In genomic region chr3:18351823-18352744, GRCh38 we compare ENCODE assay signal across 10 cellular contexts.
DNase-seq lines count a peak whose midpoint lies in the region; ATAC-seq and TF ChIP-seq lines count a peak whose summit lies in the region.
"Had no signal": no experiment of that assay in that cellular context is flagged by ENCODE, and none has a peak within 500 bp of the region (broad histone marks: within the 10 kb centered on the region; RNA-seq: fewer than 3 reads in every experiment).

No MANE protein-coding gene starts in this region.

- peak in 1 of 2 donors; percentile 13 for ATAC-seq in activated naive CD4-positive, alpha-beta T cell treated with anti-CD3 and anti-CD28 coated beads, Interleukin-2, amount 50 U/mL, for 72 hours

- TF ChIP-seq CTCF in progenitor cell of endocrine pancreas (IDR thresholded peaks at IDR 0.05; ENCODE audit: unreplicated experiment) (no peak), thyroid gland (IDR thresholded peaks at IDR 0.05) (no peak)

- H3K9me3 ChIP-seq in thyroid gland, result no peaks in the 10 kb centered on the region

- H3K27me3 Mint-ChIP-seq in activated CD4-positive, alpha-beta memory T cell treated with anti-CD3 and anti-CD28 coated beads for 36 hours, result peaks cover 2% of the 10 kb centered on the region
- no peaks in the 10 kb centered on the region for H3K27me3 Mint-ChIP-seq in activated CD4-positive, alpha-beta memory T cell treated with anti-CD3 and anti-CD28 coated beads, Interleukin-2, amount 10 ng/mL, durations not matched to agents 7 days and 5 days
- H3K27me3 Mint-ChIP-seq in progenitor cell of endocrine pancreas, result no peaks in the 10 kb centered on the region

- H3K36me3 ChIP-seq in thyroid gland, result peaks cover 10 to 22% of the 10 kb centered on the region in 2 donors

- peak overlapping the region; percentile 77 for H3K27ac Mint-ChIP-seq in activated CD4-positive, alpha-beta memory T cell treated with anti-CD3 and anti-CD28 coated beads for 36 hours
- H3K27ac Mint-ChIP-seq in activated CD4-positive, alpha-beta memory T cell treated with anti-CD3 and anti-CD28 coated beads, Interleukin-2, amount 10 ng/mL, durations not matched to agents 7 days and 5 days, result no peak overlapping the region
- peak overlapping the region; percentile 57 to 89 for H3K27ac Mint-ChIP-seq in activated naive CD4-positive, alpha-beta T cell treated with anti-CD3 and anti-CD28 coated beads, Interleukin-2, amount 50 U/mL, for 72 hours
- H3K27ac Mint-ChIP-seq in progenitor cell of endocrine pancreas, result peak overlapping the region; percentile 62

- CTCF ChIA-PET in activated CD4-positive, alpha-beta memory T cell treated with anti-CD3 and anti-CD28 coated beads for 36 hours (lab: Charles Lee), result interaction anchor here (0.8 kb wide), 1 partner anchor 20 kb away, joined by 3 read pairs; no protein-coding TSS in a partner anchor
- CTCF ChIA-PET in activated CD4-positive, alpha-beta memory T cell treated with anti-CD3 and anti-CD28 coated beads, Interleukin-2, amount 10 ng/mL, durations not matched to agents 7 days and 5 days (lab: Charles Lee), result no interaction called here

- peaks cover 21% of the 10 kb centered on the region for H3K4me1 Mint-ChIP-seq in activated CD4-positive, alpha-beta memory T cell treated with anti-CD3 and anti-CD28 coated beads for 36 hours (ENCODE audit: low read depth)
- H3K4me1 Mint-ChIP-seq in activated CD4-positive, alpha-beta memory T cell treated with anti-CD3 and anti-CD28 coated beads, Interleukin-2, amount 10 ng/mL, durations not matched to agents 7 days and 5 days, result peaks cover 5% of the 10 kb centered on the region
- peaks cover 42% of the 10 kb centered on the region for H3K4me1 Mint-ChIP-seq in progenitor cell of endocrine pancreas (ENCODE audit: low read depth)

- H3K27me3 ChIP-seq in thyroid gland, result no peaks in the 10 kb centered on the region

- H3K9me3 Mint-ChIP-seq in activated CD4-positive, alpha-beta memory T cell treated with anti-CD3 and anti-CD28 coated beads for 36 hours, result no peaks in the 10 kb centered on the region
- H3K9me3 Mint-ChIP-seq in activated CD4-positive, alpha-beta memory T cell treated with anti-CD3 and anti-CD28 coated beads, Interleukin-2, amount 10 ng/mL, durations not matched to agents 7 days and 5 days, result no peaks in the 10 kb centered on the region
- no peaks in the 10 kb centered on the region for H3K9me3 Mint-ChIP-seq in activated naive CD4-positive, alpha-beta T cell treated with anti-CD3 and anti-CD28 coated beads, Interleukin-2, amount 50 U/mL, for 72 hours
- no peaks in the 10 kb centered on the region for H3K9me3 Mint-ChIP-seq in progenitor cell of endocrine pancreas (ENCODE audit: low read depth)

- H3K4me3 ChIP-seq in thyroid gland (replicated peaks in 1 of 3), result no peak overlapping the region

- peak overlapping the region; percentile 57 for H3K4me3 Mint-ChIP-seq in activated CD4-positive, alpha-beta memory T cell treated with anti-CD3 and anti-CD28 coated beads for 36 hours
- H3K4me3 Mint-ChIP-seq in activated CD4-positive, alpha-beta memory T cell treated with anti-CD3 and anti-CD28 coated beads, Interleukin-2, amount 10 ng/mL, durations not matched to agents 7 days and 5 days, result no peak overlapping the region
- no peak overlapping the region for H3K4me3 Mint-ChIP-seq in progenitor cell of endocrine pancreas (ENCODE audit: low read depth)

- no peaks in the 10 kb centered on the region for H3K4me1 ChIP-seq in thyroid gland
- H3K4me1 ChIP-seq: parathyroid adenoma had no signal

- POLR2A ChIA-PET in activated CD4-positive, alpha-beta memory T cell treated with anti-CD3 and anti-CD28 coated beads for 36 hours (lab: Charles Lee), result interaction anchor here (1.6 kb wide), 1 partner anchor 11 kb away, joined by 3 read pairs; no protein-coding TSS in a partner anchor
- POLR2A ChIA-PET in activated CD4-positive, alpha-beta memory T cell treated with anti-CD3 and anti-CD28 coated beads, Interleukin-2, amount 10 ng/mL, durations not matched to agents 7 days and 5 days (lab: Charles Lee), result no interaction called here

- TF ChIP-seq POLR2A in thyroid gland (IDR thresholded peaks at IDR 0.05), result no peak

- peak; percentile 16 for DNase-seq in activated CD4-positive, alpha-beta memory T cell treated with anti-CD3 and anti-CD28 coated beads for 36 hours
- no peak for DNase-seq in activated CD4-positive, alpha-beta memory T cell treated with anti-CD3 and anti-CD28 coated beads, Interleukin-2, amount 10 ng/mL, durations not matched to agents 7 days and 5 days
- DNase-seq in NCI-H2081 (lab: John Stamatoyannopoulos, UW) (peak; percentile 80 to 94), progenitor cell of endocrine pancreas (ENCODE audit: low spot score, unreplicated experiment) (no peak), GOT3 (lab: John Stamatoyannopoulos, UW) (no peak), thyroid gland (no peak)
- DNase-seq in activated naive CD4-positive, alpha-beta T cell treated with anti-CD3 and anti-CD28 coated beads, Interleukin-2, amount 50 U/mL, for 72 hours (ENCODE audit: low spot score in 2 of 2), result no peak
- DNase-seq in stimulated activated CD4-positive, alpha-beta T cell treated with anti-CD3 and anti-CD28 coated beads, Interleukin-4, amount 100 ng/mL, for 24 hours, result no peak
- DNase-seq: effector CD8-positive, alpha-beta T cell had no signal

- H3K27ac ChIP-seq in thyroid gland, result no peak overlapping the region
- H3K27ac ChIP-seq: parathyroid adenoma had no signal

- intact Hi-C loops in activated CD4-positive, alpha-beta memory T cell treated with anti-CD3 and anti-CD28 coated beads for 36 hours (cut with micrococcal nuclease), result no loop called here
- intact Hi-C loops in thyroid gland (cut with DNase I), result no loop called here

- 86 to 91% methylated on average over 12 of the region's 12 CpGs for WGBS in thyroid gland, 2 donors

- H3K36me3 Mint-ChIP-seq in activated CD4-positive, alpha-beta memory T cell treated with anti-CD3 and anti-CD28 coated beads for 36 hours, result peaks cover 82% of the 10 kb centered on the region
- H3K36me3 Mint-ChIP-seq in activated CD4-positive, alpha-beta memory T cell treated with anti-CD3 and anti-CD28 coated beads, Interleukin-2, amount 10 ng/mL, durations not matched to agents 7 days and 5 days (ENCODE audit: low read depth), result peaks cover 81% of the 10 kb centered on the region
- peaks cover 21 to 78% of the 10 kb centered on the region in 2 donors for H3K36me3 Mint-ChIP-seq in activated naive CD4-positive, alpha-beta T cell treated with anti-CD3 and anti-CD28 coated beads, Interleukin-2, amount 50 U/mL, for 72 hours
- H3K36me3 Mint-ChIP-seq in progenitor cell of endocrine pancreas (ENCODE audit: insufficient read depth), result peaks cover 19% of the 10 kb centered on the region

Comparison
In these comparisons a context has a peak if more than half of its experiments do, and no peak if none do; other contexts are left out.
1. DNase-seq: peak in activated CD4-positive, alpha-beta memory T cell treated with anti-CD3 and anti-CD28 coated beads for 36 hours (single experiment) and NCI-H2081 (2 of 2); none in activated CD4-positive, alpha-beta memory T cell treated with anti-CD3 and anti-CD28 coated beads, Interleukin-2, amount 10 ng/mL, durations not matched to agents 7 days and 5 days (single experiment), activated naive CD4-positive, alpha-beta T cell treated with anti-CD3 and anti-CD28 coated beads, Interleukin-2, amount 50 U/mL, for 72 hours (0 of 2), progenitor cell of endocrine pancreas (single experiment), GOT3 (single experiment), thyroid gland (0 of 2) and stimulated activated CD4-positive, alpha-beta T cell treated with anti-CD3 and anti-CD28 coated beads, Interleukin-4, amount 100 ng/mL, for 24 hours (single experiment).